Comparison of ENCODE assay signal across 23 cellular contexts in genomic region chr14:102883028-102883953, GRCh38. TPM values are rescaled to one million over a fixed set of nuclear protein-coding genes. Genes with fewer than 3 reads are reported as not detected.
DNase-seq lines count a peak whose midpoint lies in the region; ATAC-seq, FAIRE-seq and TF ChIP-seq lines count a peak whose summit lies in the region.
"Had no signal": no experiment of that assay in that cellular context is flagged by ENCODE, and none has a peak within 500 bp of the region (broad histone marks: within the 10 kb centered on the region; RNA-seq: fewer than 3 reads in every experiment).

No MANE protein-coding gene starts in this region.

- TF ChIP-seq POLR2A in Peyer's patch (IDR thresholded peaks at IDR 0.05): no peak
- no peak for TF ChIP-seq POLR2A in transverse colon (IDR thresholded peaks at IDR 0.05)
- no peak for TF ChIP-seq POLR2A in adrenal gland (IDR thresholded peaks at IDR 0.05)

- H3K36me3 ChIP-seq in Peyer's patch: peaks cover 0 to 12% (median 0%) of the 10 kb centered on the region in 3 donors
- peaks cover 2 to 3% of the 10 kb centered on the region in 2 donors for H3K36me3 ChIP-seq in small intestine (ENCODE audit: control insufficient read depth in 2 of 2, insufficient read depth in 2 of 2, low read length in 2 of 2)
- H3K36me3 ChIP-seq in transverse colon: no peaks in the 10 kb centered on the region
- peaks cover 0 to 8% of the 10 kb centered on the region in 2 donors for H3K36me3 ChIP-seq in adrenal gland (replicated peaks in 1 of 2)

- TF ChIP-seq CTCF in Peyer's patch (IDR thresholded peaks at IDR 0.05) (peak in 1 of 6 experiments; percentile 11), transverse colon (IDR thresholded peaks at IDR 0.05) (no peak), adrenal gland (IDR thresholded peaks at IDR 0.05) (no peak)

- intact Hi-C loops in transverse colon (cut with DNase I; ENCODE audit: low total_unique reads): no loop called here
- intact Hi-C loops in adrenal gland (cut with DNase I): no loop called here

- in situ Hi-C loops in transverse colon (cut with MboI; ENCODE audit: low pct_ligation_motif_present in 1 of 4, low pct_unique_long_range_greater_than_20kb in 1 of 4, low sequenced_read_pairs in 3 of 4): no loop called here

- H3K27ac Mint-ChIP-seq in activated T-helper 17 cell treated with anti-CD3 and anti-CD28 coated beads, Interleukin-2, amount 50 U/mL, for 72 hours: peak overlapping the region; percentile 62

- peak; percentile 8 for DNase-seq in activated T-cell treated with anti-CD3 and anti-CD28 coated beads for 48 hours (ENCODE audit: low read depth)
- DNase-seq in activated T-cell treated with anti-CD3 and anti-CD28 coated beads for 4 hours: no peak
- DNase-seq in Peyer's patch: no peak
- DNase-seq in small intestine: peak; percentile 8
- DNase-seq in AG08395 (ENCODE audit: low spot score): no peak
- no peak for DNase-seq in transverse colon
- no peak for DNase-seq in adrenal gland
- DNase-seq: ACHN; activated CD8-positive, alpha-beta memory T cell treated with anti-CD3 and anti-CD28 coated beads, Interleukin-2, amount 50 U/mL, for 4 hours; body of pancreas; effector CD4-positive, alpha-beta T cell; EL; foreskin keratinocyte; Karpas-422; NCI-H187; WERI-Rb-1 had no signal

- H3K9me3 Mint-ChIP-seq in activated T-helper 17 cell treated with anti-CD3 and anti-CD28 coated beads, Interleukin-2, amount 50 U/mL, for 72 hours: no peaks in the 10 kb centered on the region
- H3K9me3 Mint-ChIP-seq: GM23338 had no signal

- H3K27ac ChIP-seq in Peyer's patch: peak overlapping the region in 3 of 4 donors; percentile 14 to 73 (median 66)
- H3K27ac ChIP-seq in small intestine (ENCODE audit: low read depth in 1 of 2, low read length in 1 of 2): no peak overlapping the region
- H3K27ac ChIP-seq in transverse colon: peak overlapping the region in 2 of 4 donors; percentile 36 to 47
- no peak overlapping the region for H3K27ac ChIP-seq in adrenal gland
- H3K27ac ChIP-seq: body of pancreas, C4-2B, foreskin keratinocyte, neutrophil, skin epidermis, WERI-Rb-1 had no signal

- no peaks in the 10 kb centered on the region for H3K36me3 Mint-ChIP-seq in activated T-helper 17 cell treated with anti-CD3 and anti-CD28 coated beads, Interleukin-2, amount 50 U/mL, for 72 hours (ENCODE audit: low read depth)

- no peak for TF ChIP-seq EP300 in transverse colon (IDR thresholded peaks at IDR 0.05; ENCODE audit: low read depth)

- H3K27me3 Mint-ChIP-seq in activated T-helper 17 cell treated with anti-CD3 and anti-CD28 coated beads, Interleukin-2, amount 50 U/mL, for 72 hours: no peaks in the 10 kb centered on the region

- H3K27me3 ChIP-seq in Peyer's patch: no peaks in the 10 kb centered on the region
- H3K27me3 ChIP-seq in small intestine (ENCODE audit: control insufficient read depth in 2 of 2, insufficient read depth in 2 of 2, low read length in 2 of 2): no peaks in the 10 kb centered on the region
- H3K27me3 ChIP-seq in transverse colon: no peaks in the 10 kb centered on the region
- H3K27me3 ChIP-seq in adrenal gland: no peaks in the 10 kb centered on the region
- H3K27me3 ChIP-seq: body of pancreas, foreskin keratinocyte, neutrophil had no signal

- peaks cover 28% of the 10 kb centered on the region for H3K4me1 Mint-ChIP-seq in activated T-helper 17 cell treated with anti-CD3 and anti-CD28 coated beads, Interleukin-2, amount 50 U/mL, for 72 hours
- H3K4me1 Mint-ChIP-seq: GM23338 had no signal

- peak; percentile 95 for ATAC-seq in activated T-helper 17 cell treated with anti-CD3 and anti-CD28 coated beads, Interleukin-2, amount 50 U/mL, for 72 hours (replicated peaks)
- ATAC-seq: body of pancreas, foreskin keratinocyte, GM23338 had no signal

- H3K4me3 ChIP-seq in Peyer's patch (no peak overlapping the region), small intestine (ENCODE audit: low read depth in 1 of 2, low read length in 2 of 2) (no peak overlapping the region), transverse colon (no peak overlapping the region), adrenal gland (no peak overlapping the region)
- H3K4me3 ChIP-seq: body of pancreas, GM23338, skin epidermis had no signal

- H3K4me1 ChIP-seq in Peyer's patch: peaks cover 0 to 9% (median 3%) of the 10 kb centered on the region in 4 donors
- H3K4me1 ChIP-seq in small intestine (ENCODE audit: control insufficient read depth in 2 of 2, insufficient read depth in 1 of 2, low read depth in 1 of 2, low read length in 1 of 2): peaks cover 0 to 5% of the 10 kb centered on the region in 2 donors
- peaks cover 0 to 20% (median 8%) of the 10 kb centered on the region in 4 donors for H3K4me1 ChIP-seq in transverse colon
- no peaks in the 10 kb centered on the region for H3K4me1 ChIP-seq in adrenal gland (replicated peaks in 1 of 2)
- H3K4me1 ChIP-seq: body of pancreas, foreskin keratinocyte had no signal

- WGBS in small intestine, 3 donors: 81 to 89% (median 81%) methylated on average over 19 of the region's 19 CpGs
- whole genome bisulfite sequencing in transverse colon (ENCODE audit: low coverage in 1 of 2), 2 donors: 86 to 87% methylated on average over 15 to 19 of the region's 19 CpGs
- WGBS in adrenal gland, 4 donors: 95 to 96% (median 95%) methylated on average over 19 of the region's 19 CpGs

- no peak for FAIRE-seq in small intestine (lab: Jason Lieb, UNC)
- FAIRE-seq: D721Med had no signal

- no peaks in the 10 kb centered on the region for H3K9me3 ChIP-seq in Peyer's patch
- H3K9me3 ChIP-seq in small intestine (ENCODE audit: control insufficient read depth, low read depth): no peaks in the 10 kb centered on the region
- no peaks in the 10 kb centered on the region for H3K9me3 ChIP-seq in transverse colon
- H3K9me3 ChIP-seq in adrenal gland (replicated peaks in 1 of 3): no peaks in the 10 kb centered on the region
- H3K9me3 ChIP-seq: body of pancreas, neutrophil, SK-N-SH had no signal

- H3K4me3 Mint-ChIP-seq in activated T-helper 17 cell treated with anti-CD3 and anti-CD28 coated beads, Interleukin-2, amount 50 U/mL, for 72 hours: peak overlapping the region; percentile 39
- H3K4me3 Mint-ChIP-seq: GM23338 had no signal

RNA-seq across cellular contexts. Expression of gene AMN, which starts 39.2 kb away (rescaled TPM):
- total RNA-seq in Peyer's patch (1,000 to 10,000 TPM in 1 of 4 donors, 100 to 1,000 TPM in 2, 10 to 100 TPM in 1; 89.1 to 1,110 (median 806) TPM), transverse colon (100 to 1,000 TPM; 306 to 597 (median 420) TPM), adrenal gland (under 1 TPM in 5 of 8 donors, not detected in 3; 0.07 to 0.65 (median 0.34) TPM)
- total RNA-seq in activated T-helper 17 cell treated with anti-CD3 and anti-CD28 coated beads, Interleukin-2, amount 50 U/mL, for 72 hours: 1 to 10 TPM; 2.1 to 2.3 TPM
- polyA plus RNA-seq in small intestine (100 to 1,000 TPM in 2 of 3 donors, 10 to 100 TPM in 1; 71.0 to 443 (median 361) TPM), adrenal gland (1 to 10 TPM in 1 of 3 donors, under 1 TPM in 1, not detected in 1; 0.48 to 3.6 TPM)

Comparison
In these comparisons a context has a peak if more than half of its experiments do, and no peak if none do; other contexts are left out.
1. DNase-seq: peak in activated T-cell treated with anti-CD3 and anti-CD28 coated beads for 48 hours (single experiment) and small intestine (single experiment); none in activated T-cell treated with anti-CD3 and anti-CD28 coated beads for 4 hours (single experiment), Peyer's patch (0 of 3), AG08395 (single experiment), transverse colon (single experiment) and adrenal gland (0 of 7).
2. H3K27ac ChIP-seq: peak in Peyer's patch (3 of 4); none in small intestine (0 of 2) and adrenal gland (0 of 5).
3. RNA of gene AMN, which starts 39.2 kb away (total RNA-seq): 89.1 to 1,110 TPM in Peyer's patch and 306 to 597 TPM in transverse colon; 2.1 to 2.3 TPM in activated T-helper 17 cell treated with anti-CD3 and anti-CD28 coated beads, Interleukin-2, amount 50 U/mL, for 72 hours and 0.07 to 0.65 TPM in adrenal gland; every median in the first group is over 10 times any median in the second.